20 cellular contexts compared by ENCODE assay signal in the genomic region with DNA sequence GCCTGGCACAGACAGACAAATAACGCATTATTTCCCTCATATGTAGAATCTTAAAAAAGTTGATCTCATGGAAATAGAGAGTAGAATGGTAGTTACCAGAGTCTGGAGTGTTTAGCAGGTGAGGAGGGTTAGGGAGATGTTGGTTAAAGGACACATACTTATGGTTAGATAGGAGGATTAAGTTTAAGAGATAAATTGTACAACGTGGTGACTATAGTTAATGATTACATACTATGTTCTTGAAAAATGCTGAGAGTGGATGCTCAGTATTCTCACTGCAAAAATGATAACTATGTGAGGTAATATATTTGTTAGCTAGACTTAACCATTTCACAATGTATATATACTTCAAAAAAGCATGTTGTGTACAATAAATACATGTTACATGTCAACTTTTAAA. TPM values are rescaled to one million over a fixed set of nuclear protein-coding genes. Genes with fewer than 3 reads are reported as not detected.
A peak's percentile ranks its signal among the peaks of the same experiment; 100 is the strongest.
DNase-seq lines count a peak whose midpoint lies in the region; ATAC-seq, FAIRE-seq and TF ChIP-seq lines count a peak whose summit lies in the region.
"Had no signal": no experiment of that assay in that cellular context is flagged by ENCODE, and none has a peak within 500 bp of the region (broad histone marks: within the 10 kb centered on the region; RNA-seq: fewer than 3 reads in every experiment).

No MANE protein-coding gene starts in this region.

- H3K27me3 ChIP-seq in hepatocyte (no peaks in the 10 kb centered on the region), neutrophil (no peaks in the 10 kb centered on the region), body of pancreas (no peaks in the 10 kb centered on the region)

- H3K79me2 ChIP-seq in hepatocyte: peaks cover 86% of the 10 kb centered on the region

- peaks cover 10% of the 10 kb centered on the region for H3K4me1 ChIP-seq in hepatocyte (ENCODE audit: insufficient read depth)
- peaks cover 6 to 9% of the 10 kb centered on the region in 2 experiments for H3K4me1 ChIP-seq in neutrophil (ENCODE audit: control insufficient read depth in 1 of 2, insufficient read depth in 1 of 2, low read depth in 1 of 2, low read length in 1 of 2)
- H3K4me1 ChIP-seq in body of pancreas: peaks cover 18% of the 10 kb centered on the region

- TF ChIP-seq CTCF in hepatocyte (IDR thresholded peaks at IDR 0.05; ENCODE audit: poor library complexity) (no peak), neutrophil (IDR thresholded peaks at IDR 0.05) (no peak), body of pancreas (IDR thresholded peaks at IDR 0.05) (no peak)

- H3K36me3 ChIP-seq in hepatocyte (replicated peaks; ENCODE audit: insufficient read depth, low read depth): no peaks in the 10 kb centered on the region
- H3K36me3 ChIP-seq in neutrophil: no peaks in the 10 kb centered on the region
- no peaks in the 10 kb centered on the region for H3K36me3 ChIP-seq in body of pancreas (replicated peaks in 1 of 2; ENCODE audit: insufficient read depth in 1 of 2, low read depth in 2 of 2)

- in situ Hi-C loops in ACHN (cut with HindIII; ENCODE audit: low pct_ligation_motif_present, low pct_unique_long_range_greater_than_20kb, low sequenced_read_pairs): no loop called here

- intact Hi-C loops in body of pancreas (cut with DNase I): no loop called here

- ATAC-seq in stimulated activated naive CD8-positive, alpha-beta T cell treated with anti-CD3 and anti-CD28 coated beads, Interleukin-15, Interleukin-2, amounts not matched to agents 100 U/mL and 50 U/mL, for 24 hours: no peak
- ATAC-seq in body of pancreas: no peak
- ATAC-seq: Panc1, T-cell had no signal

- H3K9me3 ChIP-seq in hepatocyte (ENCODE audit: low read depth) (peaks cover 14% of the 10 kb centered on the region), neutrophil (no peaks in the 10 kb centered on the region), body of pancreas (peaks cover 0 to 3% (median 0%) of the 10 kb centered on the region in 3 donors)

- WGBS in hepatocyte (ENCODE audit: low lambda C conversion rate, missing lambda C conversion rate): 58% methylated on average over 2 of the region's 2 CpGs
- 42 to 55% methylated on average over 2 of the region's 2 CpGs for WGBS in body of pancreas, 2 donors

- DNase-seq in ACHN: peak; percentile 57
- peak; percentile 55 for DNase-seq in RCC 7860 (ENCODE audit: low spot score)
- DNase-seq in hepatocyte (ENCODE audit: low spot score): no peak
- no peak for DNase-seq in stimulated activated naive CD8-positive, alpha-beta T cell treated with anti-CD3 and anti-CD28 coated beads, Interleukin-15, Interleukin-2, amounts not matched to agents 100 U/mL and 50 U/mL, for 24 hours
- no peak for DNase-seq in body of pancreas
- DNase-seq in HTR-8/SVneo (ENCODE audit: insufficient read length, low spot score): no peak
- DNase-seq: DMS 273 treated with DMSO at 0.1 percent for 48 hours, H7, KG1, NCI-H1092, NCI-H146, NCI-H2029 treated with DMSO at 0.1 percent for 48 hours, NCI-H2171, NCI-H345, NCI-H524 treated with DMSO at 0.1 percent for 48 hours, NCI-H82, T-cell had no signal

- peak overlapping the region; percentile 41 for H3K27ac ChIP-seq in hepatocyte
- peak overlapping the region; percentile 28 for H3K27ac ChIP-seq in neutrophil
- H3K27ac ChIP-seq in body of pancreas: peak overlapping the region in 2 of 4 donors; percentile 15 to 49

- H3K4me3 ChIP-seq in hepatocyte (no peak overlapping the region), neutrophil (ENCODE audit: low read depth in 1 of 2, low read length in 1 of 2) (no peak overlapping the region), body of pancreas (no peak overlapping the region)

- H4K20me1 ChIP-seq in hepatocyte (ENCODE audit: insufficient read depth, poor library complexity, severe bottlenecking): peaks cover 9% of the 10 kb centered on the region

- H2AFZ ChIP-seq in hepatocyte: no peak overlapping the region

- FAIRE-seq in RCC 7860 (lab: Jason Lieb, UNC) (peak; percentile 93), HTR-8/SVneo (lab: Jason Lieb, UNC) (no peak)
- FAIRE-seq: GM19239 had no signal

- no peak for TF ChIP-seq POLR2A in body of pancreas (IDR thresholded peaks at IDR 0.05)

- H3K9me2 ChIP-seq in hepatocyte (replicated peaks; ENCODE audit: insufficient read depth): no peaks in the 10 kb centered on the region

- H3K4me2 ChIP-seq in hepatocyte: no peak overlapping the region

RNA-seq across cellular contexts. Expression of a gene that starts 38.0 kb away (rescaled TPM):
- total RNA-seq in hepatocyte: 40.5 and 42.0 TPM in 2 replicates
- polyA plus RNA-seq in hepatocyte: 15.6 and 20.7 TPM in 2 replicates
- 10 to 100 TPM; 17.8 to 19.5 TPM for total RNA-seq in body of pancreas

RNA-seq across cellular contexts. Expression of a gene that starts 38.2 kb away (rescaled TPM):
- total RNA-seq in hepatocyte (22.0 and 27.1 TPM in 2 replicates), body of pancreas (10 to 100 TPM; 18.8 to 33.5 TPM)
- 9.0 and 11.1 TPM in 2 replicates for polyA plus RNA-seq in hepatocyte

Comparison
In these comparisons a context has a peak if more than half of its experiments do, and no peak if none do; other contexts are left out.
1. DNase-seq: peak in ACHN (single experiment) and RCC 7860 (single experiment); none in hepatocyte (single experiment), stimulated activated naive CD8-positive, alpha-beta T cell treated with anti-CD3 and anti-CD28 coated beads, Interleukin-15, Interleukin-2, amounts not matched to agents 100 U/mL and 50 U/mL, for 24 hours (single experiment), body of pancreas (0 of 4) and HTR-8/SVneo (single experiment).